ENCODE assay signal across 13 cellular contexts in genomic region chr7:137951700-137952099, GRCh38.
"Had no signal": no experiment of that assay in that cellular context is flagged by ENCODE, and none has a peak within 500 bp of the region (broad histone marks: within the 10 kb centered on the region; RNA-seq: fewer than 3 reads in every experiment).

No MANE protein-coding gene starts in this region.

- H3K4me3 ChIP-seq: coronary artery, gastrocnemius medialis, left lung, upper lobe of left lung had no signal

- H3K27ac ChIP-seq: coronary artery, gastrocnemius medialis had no signal

- H3K9me3 Mint-ChIP-seq: activated naive CD8-positive, alpha-beta T cell treated with anti-CD3 and anti-CD28 coated beads for 36 hours; activated T-cell treated with anti-CD3 and anti-CD28 coated beads, Interleukin-2, amount 50 U/mL, for 24 hours; memory B cell; nephron progenitor cell had no signal

- H3K27me3 ChIP-seq: gastrocnemius medialis, left lung, upper lobe of left lung had no signal

- H3K4me3 Mint-ChIP-seq: activated naive CD8-positive, alpha-beta T cell treated with anti-CD3 and anti-CD28 coated beads for 36 hours; activated T-cell treated with anti-CD3 and anti-CD28 coated beads, Interleukin-2, amount 50 U/mL, for 24 hours; memory B cell; nephron progenitor cell had no signal

- H3K27ac Mint-ChIP-seq: activated naive CD8-positive, alpha-beta T cell treated with anti-CD3 and anti-CD28 coated beads for 36 hours; activated T-cell treated with anti-CD3 and anti-CD28 coated beads, Interleukin-2, amount 50 U/mL, for 24 hours; memory B cell had no signal

- DNase-seq: activated CD4-positive, alpha-beta T cell treated with anti-CD3 and anti-CD28 coated beads, Interleukin-2, amount 50 U/mL, for 4 hours; activated effector memory CD4-positive, alpha-beta T cell treated with anti-CD3 and anti-CD28 coated beads, Interleukin-2, amount 50 U/mL, for 16 hours; activated naive CD8-positive, alpha-beta T cell treated with anti-CD3 and anti-CD28 coated beads for 36 hours; activated T-cell treated with anti-CD3 and anti-CD28 coated beads, Interleukin-2, amount 50 U/mL, for 24 hours; effector CD4-positive, alpha-beta T cell; gastrocnemius medialis; left lung; nephron progenitor cell; stimulated activated CD4-positive, alpha-beta T cell treated with anti-CD3 and anti-CD28 coated beads, Interleukin-4, amount 100 ng/mL, for 4 hours; upper lobe of left lung had no signal

- H3K9me3 ChIP-seq: gastrocnemius medialis, left lung, upper lobe of left lung had no signal

- H3K36me3 ChIP-seq: gastrocnemius medialis, left lung, upper lobe of left lung had no signal

- ATAC-seq: activated CD4-positive, CD25-positive, alpha-beta regulatory T cell treated with anti-CD3 and anti-CD28 coated beads, Interleukin-2, amount 50 U/mL, for 24 hours; gastrocnemius medialis had no signal

- H3K27me3 Mint-ChIP-seq: activated naive CD8-positive, alpha-beta T cell treated with anti-CD3 and anti-CD28 coated beads for 36 hours; activated T-cell treated with anti-CD3 and anti-CD28 coated beads, Interleukin-2, amount 50 U/mL, for 24 hours; memory B cell had no signal
